ENCODE assay signal across 1 cellular context in the genomic region with DNA sequence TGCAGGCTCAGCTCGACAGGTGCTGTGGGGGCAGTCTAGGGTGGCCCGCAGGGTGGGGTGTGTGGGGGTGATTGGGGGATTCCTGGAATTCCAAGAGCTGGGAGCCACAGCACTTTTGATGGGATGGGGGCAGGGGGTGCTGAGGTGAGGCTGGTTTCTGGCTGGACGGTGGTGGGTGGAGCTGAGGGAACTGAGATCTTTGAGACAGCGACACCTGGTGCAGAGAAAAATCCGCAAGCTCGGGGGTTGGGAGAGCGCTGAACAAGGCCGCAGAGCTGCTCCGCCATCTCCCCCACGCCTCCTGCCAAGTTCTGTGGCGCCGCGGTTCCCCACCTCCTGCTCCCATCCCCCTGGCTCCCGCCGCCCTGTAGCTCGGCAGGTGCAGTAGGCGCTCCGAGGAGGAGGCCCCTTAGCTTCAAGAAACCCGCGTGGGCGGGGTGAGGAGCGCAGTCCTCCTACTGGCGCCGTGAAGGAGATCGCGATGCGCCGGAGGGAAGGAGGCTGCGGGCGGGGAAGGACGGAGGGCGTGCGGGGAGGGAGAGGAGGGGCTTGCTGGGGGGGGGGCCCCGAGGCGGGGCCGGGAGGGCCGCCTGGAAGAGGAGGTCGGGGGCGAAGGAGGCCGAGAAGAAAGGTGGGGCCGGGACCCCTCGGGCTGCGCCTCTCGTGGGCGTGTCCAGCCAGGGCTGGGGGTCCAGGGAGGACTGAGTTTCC.
TF ChIP-seq lines count a peak whose summit lies in the region.

No MANE protein-coding gene starts in this region.

TF ChIP-seq in WTC11, 78 proteins besides CTCF, POLR2A, EP300 and RAD21 (continued from another document):
- no peak for TF ChIP-seq AR (CRISPR knock-in tag; IDR thresholded peaks at IDR 0.05)
